ENCODE assay signal across 31 cellular contexts in the genomic region with DNA sequence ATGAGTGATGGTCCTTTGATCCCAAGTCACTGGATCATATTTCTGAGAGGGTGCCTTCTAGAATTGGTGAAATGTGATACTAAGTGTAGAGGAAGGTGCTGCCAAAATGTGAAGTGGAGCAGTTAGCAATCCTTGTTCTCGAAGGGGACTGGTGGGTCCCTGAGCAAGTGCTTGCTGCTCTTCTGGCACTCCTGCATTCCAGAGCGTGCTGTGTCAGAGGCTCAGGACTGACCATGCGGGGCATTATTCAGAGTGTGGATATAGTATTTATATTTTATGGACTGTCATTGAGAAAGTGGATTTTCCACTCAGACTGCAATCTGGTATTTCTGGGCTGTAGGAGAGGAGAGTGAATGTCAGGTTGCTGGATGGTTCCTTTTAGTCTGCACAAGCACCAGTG.
"Had no signal": no experiment of that assay in that cellular context is flagged by ENCODE, and none has a peak within 500 bp of the region (broad histone marks: within the 10 kb centered on the region; RNA-seq: fewer than 3 reads in every experiment).

No MANE protein-coding gene starts in this region.

- H3K27ac Mint-ChIP-seq: activated B cell treated with CpG ODN at 0.5 μM for 24 hours; activated CD4-positive, alpha-beta memory T cell treated with anti-CD3 and anti-CD28 coated beads, Interleukin-2, amount 10 ng/mL, durations not matched to agents 7 days and 5 days; activated CD4-positive, alpha-beta T cell treated with anti-CD3 and anti-CD28 coated beads, Interleukin-2, amount 10 ng/mL, durations not matched to agents 24 days and 14 days; activated naive CD8-positive, alpha-beta T cell; activated T-helper 17 cell treated with anti-CD3 and anti-CD28 coated beads, Interleukin-2, amount 50 U/mL, for 72 hours; dendritic cell treated with granulocyte-macrophage colony-stimulating factor and Interleukin-4, amounts not matched to agents 40 ng/mL and 50 ng/mL, for 4 days; effector memory CD8-positive, alpha-beta T cell; T-helper 17 cell; T-helper 2 cell treated with Interferon-gamma antibody and Interleukin-4, amounts not matched to agents 5 μg/mL and 100 μg/mL, for 36 hours had no signal

- H3K27me3 Mint-ChIP-seq: activated B cell treated with CpG ODN at 0.5 μM for 24 hours; activated CD4-positive, alpha-beta memory T cell treated with anti-CD3 and anti-CD28 coated beads, Interleukin-2, amount 10 ng/mL, durations not matched to agents 7 days and 5 days; activated CD4-positive, alpha-beta T cell treated with anti-CD3 and anti-CD28 coated beads, Interleukin-2, amount 10 ng/mL, durations not matched to agents 24 days and 14 days; activated naive CD8-positive, alpha-beta T cell; activated T-helper 17 cell treated with anti-CD3 and anti-CD28 coated beads, Interleukin-2, amount 50 U/mL, for 72 hours; central memory CD8-positive, alpha-beta T cell; dendritic cell treated with granulocyte-macrophage colony-stimulating factor and Interleukin-4, amounts not matched to agents 40 ng/mL and 50 ng/mL, for 4 days; effector memory CD8-positive, alpha-beta T cell; T-helper 17 cell had no signal

- H3K4me1 ChIP-seq: esophagus muscularis mucosa, foreskin keratinocyte, gastrocnemius medialis, heart left ventricle had no signal

- H3K4me3 ChIP-seq: coronary artery, dorsolateral prefrontal cortex, esophagus muscularis mucosa, gastrocnemius medialis, heart left ventricle had no signal

- H3K27me3 ChIP-seq: brain microvascular endothelial cell, dorsolateral prefrontal cortex, esophagus muscularis mucosa, gastrocnemius medialis, heart left ventricle had no signal

- H3K36me3 ChIP-seq: brain microvascular endothelial cell, esophagus muscularis mucosa, gastrocnemius medialis, heart left ventricle, WERI-Rb-1 had no signal

- DNase-seq: activated B cell treated with CpG ODN at 0.5 μM for 24 hours; activated CD4-positive, alpha-beta memory T cell treated with anti-CD3 and anti-CD28 coated beads, Interleukin-2, amount 10 ng/mL, durations not matched to agents 7 days and 5 days; activated CD4-positive, alpha-beta T cell treated with anti-CD3 and anti-CD28 coated beads, Interleukin-2, amount 10 ng/mL, durations not matched to agents 24 days and 14 days; activated effector memory CD4-positive, alpha-beta T cell treated with Interleukin-2 at 50 U/mL for 16 hours; activated gamma-delta T cell treated with Interleukin-2 at 50 U/mL for 16 hours; activated naive CD4-positive, alpha-beta T cell treated with anti-CD3 and anti-CD28 coated beads, Interleukin-2, amount 50 U/mL, for 16 hours; activated naive CD4-positive, alpha-beta T cell treated with Interleukin-2 at 50 U/mL for 16 hours; activated T-cell treated with anti-CD3 and anti-CD28 coated beads, Interleukin-2, amount 50 U/mL, for 4 hours; amniotic stem cell; anterior cingulate cortex; brain microvascular endothelial cell; dorsolateral prefrontal cortex; effector CD4-positive, alpha-beta T cell; effector memory CD8-positive, alpha-beta T cell; erythroblast; foreskin keratinocyte; gastrocnemius medialis; glutamatergic neuron; heart left ventricle; T-helper 1 cell; T-helper 17 cell; T1000; WERI-Rb-1 had no signal

- H3K9me3 Mint-ChIP-seq: activated CD4-positive, alpha-beta memory T cell treated with anti-CD3 and anti-CD28 coated beads, Interleukin-2, amount 10 ng/mL, durations not matched to agents 7 days and 5 days; activated T-cell treated with anti-CD3 and anti-CD28 coated beads, Interleukin-2, amount 50 U/mL, for 4 hours; central memory CD8-positive, alpha-beta T cell; dendritic cell treated with granulocyte-macrophage colony-stimulating factor and Interleukin-4, amounts not matched to agents 40 ng/mL and 50 ng/mL, for 4 days; effector memory CD8-positive, alpha-beta T cell had no signal

- H3K4me1 Mint-ChIP-seq: activated B cell treated with CpG ODN at 0.5 μM for 24 hours; activated CD4-positive, alpha-beta memory T cell treated with anti-CD3 and anti-CD28 coated beads, Interleukin-2, amount 10 ng/mL, durations not matched to agents 7 days and 5 days; activated CD4-positive, alpha-beta T cell treated with anti-CD3 and anti-CD28 coated beads, Interleukin-2, amount 10 ng/mL, durations not matched to agents 24 days and 14 days; activated T-helper 17 cell treated with anti-CD3 and anti-CD28 coated beads, Interleukin-2, amount 50 U/mL, for 72 hours; central memory CD8-positive, alpha-beta T cell; T-helper 17 cell had no signal

- H3K4me3 Mint-ChIP-seq: activated B cell treated with CpG ODN at 0.5 μM for 24 hours; activated CD4-positive, alpha-beta memory T cell treated with anti-CD3 and anti-CD28 coated beads, Interleukin-2, amount 10 ng/mL, durations not matched to agents 7 days and 5 days; activated CD4-positive, alpha-beta T cell treated with anti-CD3 and anti-CD28 coated beads, Interleukin-2, amount 10 ng/mL, durations not matched to agents 24 days and 14 days; activated naive CD8-positive, alpha-beta T cell; activated T-cell treated with anti-CD3 and anti-CD28 coated beads, Interleukin-2, amount 50 U/mL, for 4 hours; activated T-helper 17 cell treated with anti-CD3 and anti-CD28 coated beads, Interleukin-2, amount 50 U/mL, for 72 hours; central memory CD8-positive, alpha-beta T cell; dendritic cell treated with granulocyte-macrophage colony-stimulating factor and Interleukin-4, amounts not matched to agents 40 ng/mL and 50 ng/mL, for 4 days; effector memory CD8-positive, alpha-beta T cell; T-helper 17 cell; T-helper 2 cell treated with Interferon-gamma antibody and Interleukin-4, amounts not matched to agents 5 μg/mL and 100 μg/mL, for 36 hours had no signal

- ATAC-seq: activated CD4-positive, CD25-positive, alpha-beta regulatory T cell treated with anti-CD3 and anti-CD28 coated beads, Interleukin-2, amount 50 U/mL, for 24 hours; activated T-cell treated with anti-CD3 and anti-CD28 coated beads, Interleukin-2, amount 50 U/mL, for 4 hours; activated T-helper 17 cell treated with anti-CD3 and anti-CD28 coated beads, Interleukin-2, amount 50 U/mL, for 72 hours; effector memory CD8-positive, alpha-beta T cell; foreskin keratinocyte; gastrocnemius medialis; heart left ventricle; T-helper 17 cell had no signal

- H3K27ac ChIP-seq: brain microvascular endothelial cell, coronary artery, dorsolateral prefrontal cortex, esophagus muscularis mucosa, foreskin keratinocyte, gastrocnemius medialis, heart left ventricle, WERI-Rb-1 had no signal
